30 cellular contexts compared by ENCODE assay signal in genomic region chr5:142613231-142613630, GRCh38.
DNase-seq lines count a peak whose midpoint lies in the region; FAIRE-seq and TF ChIP-seq lines count a peak whose summit lies in the region.
"Had no signal": no experiment of that assay in that cellular context is flagged by ENCODE, and none has a peak within 500 bp of the region (broad histone marks: within the 10 kb centered on the region; RNA-seq: fewer than 3 reads in every experiment).

No MANE protein-coding gene starts in this region.

- 0 out of 2 replicates have a peak overlapping the region, but pooled peaks have one; percentile 14 for H3K4me3 ChIP-seq in GM23248
- H3K4me3 ChIP-seq in SK-N-SH (ENCODE audit: low read depth in 2 of 2, low read length in 1 of 2): no peak overlapping the region
- H3K4me3 ChIP-seq in fibroblast of pulmonary artery (replicated peaks; ENCODE audit: low read depth, low read length): no peak overlapping the region
- H3K4me3 ChIP-seq in effector memory CD4-positive, alpha-beta T cell (ENCODE audit: insufficient read depth, low read depth, low read length, poor library complexity, severe bottlenecking): no peak overlapping the region
- H3K4me3 ChIP-seq: cardiac muscle cell, colonic mucosa, neural progenitor cell had no signal

- TF ChIP-seq EP300 in SK-N-SH (IDR thresholded peaks at IDR 0.05; ENCODE audit: borderline replicate concordance in 1 of 2, low read depth in 1 of 2, low read length in 1 of 2): no peak

- TF ChIP-seq CTCF in SK-N-SH (IDR thresholded peaks at IDR 0.05) (no peak), fibroblast of pulmonary artery (IDR thresholded peaks at IDR 0.05; ENCODE audit: low read length, missing control alignments) (no peak), GM13977 (IDR thresholded peaks at IDR 0.05; ENCODE audit: extremely low read depth, insufficient read depth, missing control alignments) (no peak), RWPE1 (conservative IDR thresholded peaks at IDR 0.05; ENCODE audit: low read depth) (no peak)

- 29 to 31% methylated on average over 8 of the region's 8 CpGs for WGBS in GM23248 (ENCODE audit: low coverage in 1 of 2, low lambda C conversion rate in 2 of 2, missing lambda C conversion rate in 2 of 2), 2 experiments
- 78% methylated on average over 7 of the region's 8 CpGs for WGBS in SK-N-SH (ENCODE audit: low lambda C conversion rate)

- H3K4me2 ChIP-seq in GM23248 (ENCODE audit: unreplicated experiment) (peak overlapping the region; percentile 38), SK-N-SH (no peak overlapping the region; the same call in 1 of the 2 replicates)
- H3K4me2 ChIP-seq: neural progenitor cell had no signal

- H3K4me1 ChIP-seq in GM23248 (ENCODE audit: insufficient read depth): peaks cover 43% of the 10 kb centered on the region
- peaks cover 2 to 29% of the 10 kb centered on the region in 2 experiments; a peak in 2 of 4 replicates for H3K4me1 ChIP-seq in SK-N-SH (ENCODE audit: control insufficient read depth in 1 of 2, insufficient read depth in 2 of 2, low read depth in 1 of 2, low read length in 1 of 2)
- H3K4me1 ChIP-seq in effector memory CD4-positive, alpha-beta T cell (ENCODE audit: control insufficient read depth, insufficient read depth, low read length, poor library complexity, severe bottlenecking): no peaks in the 10 kb centered on the region
- H3K4me1 ChIP-seq: Caco-2, colonic mucosa, neural progenitor cell had no signal

- H2AFZ ChIP-seq in GM23248 (no peak overlapping the region), SK-N-SH (ENCODE audit: low read depth) (no peak overlapping the region)
- H2AFZ ChIP-seq: neural progenitor cell had no signal

- H3K79me2 ChIP-seq in GM23248 (ENCODE audit: insufficient read depth) (no peaks in the 10 kb centered on the region), SK-N-SH (ENCODE audit: insufficient read depth) (no peaks in the 10 kb centered on the region; the same call in 1 of the 2 replicates)

- H3K9ac ChIP-seq in GM23248 (peak overlapping the region; percentile 30), SK-N-SH (no peak overlapping the region)
- H3K9ac ChIP-seq: neural progenitor cell had no signal

- CTCF ChIA-PET in SK-N-SH (lab: Yijun Ruan, JAX) (interaction anchor here (4.3 to 13.0 kb wide), 5 partner anchors 12 to 101 kb away, joined by 30 to 244 read pairs (median 55); no protein-coding TSS in a partner anchor), RWPE1 (lab: Yijun Ruan, JAX) (interaction anchor here (0.8 to 4.0 kb wide), 3 partner anchors 42 to 100 kb away, joined by 4 to 32 read pairs (median 20); no protein-coding TSS in a partner anchor)

- H4K20me1 ChIP-seq in GM23248 (ENCODE audit: insufficient read depth) (no peaks in the 10 kb centered on the region), SK-N-SH (ENCODE audit: insufficient read depth) (no peaks in the 10 kb centered on the region)

- DNase-seq in GM23248 (peak; percentile 90), SK-N-SH (no peak), fibroblast of pulmonary artery (ENCODE audit: low read depth) (peak; percentile 45), GM19239 (ENCODE audit: insufficient read length, low spot score) (no peak), GM13977 (ENCODE audit: low spot score) (no peak), RWPE1 (ENCODE audit: low spot score) (no peak)
- no peak for DNase-seq in effector memory CD4-positive, alpha-beta T cell
- DNase-seq: activated CD4-positive, alpha-beta T cell treated with anti-CD3 and anti-CD28 coated beads, Interleukin-2, amount 10 ng/mL, durations not matched to agents 24 days and 14 days; activated CD8-positive, alpha-beta memory T cell treated with anti-CD3 and anti-CD28 coated beads for 24 hours; Caco-2; colonic mucosa; DND-41; effector CD4-positive, alpha-beta T cell; head of caudate nucleus; Karpas-422; left ventricle myocardium superior; mesendoderm; NCI-H1436 treated with DMSO at 0.1 percent for 48 hours; NCI-H446 treated with DMSO at 0.1 percent for 48 hours; NCI-H774; small intestine; stimulated activated CD4-positive, alpha-beta T cell treated with anti-CD3 and anti-CD28 coated beads, Interleukin-2, amount 100 ng/mL, for 24 hours; T1000; WERI-Rb-1 had no signal

- no peaks in the 10 kb centered on the region for H3K36me3 ChIP-seq in GM23248 (ENCODE audit: low read depth)
- H3K36me3 ChIP-seq in SK-N-SH (replicated peaks in 1 of 2; ENCODE audit: control insufficient read depth in 1 of 2, insufficient read depth in 2 of 2, low read length in 1 of 2): no peaks in the 10 kb centered on the region
- H3K36me3 ChIP-seq in effector memory CD4-positive, alpha-beta T cell (ENCODE audit: control insufficient read depth, insufficient read depth, low read length): no peaks in the 10 kb centered on the region
- H3K36me3 ChIP-seq: cardiac muscle cell, colonic mucosa, neural progenitor cell, WERI-Rb-1 had no signal

- H3K27me3 ChIP-seq in GM23248 (replicated peaks; ENCODE audit: insufficient read depth) (no peaks in the 10 kb centered on the region), SK-N-SH (ENCODE audit: insufficient read depth) (no peaks in the 10 kb centered on the region)
- no peaks in the 10 kb centered on the region for H3K27me3 ChIP-seq in effector memory CD4-positive, alpha-beta T cell (replicated peaks; ENCODE audit: control insufficient read depth, insufficient read depth, low read length, poor library complexity, severe bottlenecking)
- H3K27me3 ChIP-seq: cardiac muscle cell, colonic mucosa, neural progenitor cell had no signal

- peaks cover 32% of the 10 kb centered on the region for H3F3A ChIP-seq in GM23248 (ENCODE audit: insufficient read depth)
- H3F3A ChIP-seq in SK-N-SH (replicated peaks; ENCODE audit: insufficient read depth): peaks cover 16% of the 10 kb centered on the region

- H3K9me3 ChIP-seq in GM23248 (ENCODE audit: low read depth) (no peaks in the 10 kb centered on the region), SK-N-SH (no peaks in the 10 kb centered on the region)
- H3K9me3 ChIP-seq in effector memory CD4-positive, alpha-beta T cell (ENCODE audit: control insufficient read depth, low read length): no peaks in the 10 kb centered on the region
- H3K9me3 ChIP-seq: Caco-2, colonic mucosa had no signal

- no peak for TF ChIP-seq RAD21 in SK-N-SH (IDR thresholded peaks at IDR 0.05; ENCODE audit: low read length)

- no peaks in the 10 kb centered on the region for H3K9me2 ChIP-seq in GM23248 (ENCODE audit: insufficient read depth)
- H3K9me2 ChIP-seq in SK-N-SH: no peaks in the 10 kb centered on the region

- FAIRE-seq in GM19239 (lab: Jason Lieb, UNC): no peak
- FAIRE-seq: H54, HepG2, keratinocyte, small intestine had no signal

- peak overlapping the region; percentile 67 for H3K27ac ChIP-seq in GM23248
- H3K27ac ChIP-seq in SK-N-SH (ENCODE audit: low read depth in 2 of 2, low read length in 1 of 2): no peak overlapping the region
- no peak overlapping the region for H3K27ac ChIP-seq in effector memory CD4-positive, alpha-beta T cell (ENCODE audit: insufficient read depth, low read length, poor library complexity, severe bottlenecking)
- H3K27ac ChIP-seq in RWPE1: no peak overlapping the region
- H3K27ac ChIP-seq: cardiac muscle cell, colonic mucosa, HL-60, neural progenitor cell, WERI-Rb-1 had no signal

- POLR2A ChIA-PET in SK-N-SH (lab: Yijun Ruan, JAX) (no interaction called here), RWPE1 (lab: Yijun Ruan, JAX; ENCODE audit: low non-redundant PET) (no interaction called here)

- in situ Hi-C loops in GM23248 (cut with MboI): loop anchor here (5.0 to 10.0 kb wide), 2 partner anchors 84 to 272 kb away; no protein-coding TSS in a partner anchor
- in situ Hi-C loops in GM13977 (cut with MboI; ENCODE audit: low pct_unique_long_range_greater_than_20kb, low sequenced_read_pairs, unreplicated experiment): no loop called here

TF ChIP-seq in SK-N-SH, 30 proteins besides CTCF, POLR2A, EP300 and RAD21:
- TF ChIP-seq RFX5 (IDR thresholded peaks at IDR 0.05; ENCODE audit: low read length) (no peak), JUND (IDR thresholded peaks at IDR 0.05) (no peak; the same call in 1 of the 2 replicates), MXI1 (IDR thresholded peaks at IDR 0.05; ENCODE audit: low read depth, low read length) (no peak), GATA2 (CRISPR knock-in tag; IDR thresholded peaks at IDR 0.05) (no peak), FOXM1 (IDR thresholded peaks at IDR 0.05; ENCODE audit: low read depth) (no peak), TCF12 (IDR thresholded peaks at IDR 0.05) (peak; percentile 8; the same call in 1 of the 2 replicates), EZH2phosphoT487 (IDR thresholded peaks at IDR 0.05; ENCODE audit: borderline replicate concordance, low read depth) (no peak), SMC3 (IDR thresholded peaks at IDR 0.05; ENCODE audit: low read depth, low read length) (no peak), NFIC (IDR thresholded peaks at IDR 0.05; ENCODE audit: borderline replicate concordance) (0 out of 2 replicates have a peak, but pooled peaks have one; percentile 37), FOSL2 (IDR thresholded peaks at IDR 0.05; ENCODE audit: borderline replicate concordance, low read depth) (0 out of 2 replicates have a peak, but pooled peaks have one; percentile 20), ELF1 (IDR thresholded peaks at IDR 0.05) (no peak), TAF1 (IDR thresholded peaks at IDR 0.05; ENCODE audit: borderline replicate concordance, low read depth, low read length) (no peak)

Comparison
In these comparisons a context has a peak if more than half of its experiments do, and no peak if none do; other contexts are left out.
1. DNase-seq: peak in GM23248 (single experiment) and fibroblast of pulmonary artery (single experiment); none in SK-N-SH (single experiment), GM19239 (single experiment), effector memory CD4-positive, alpha-beta T cell (0 of 3), GM13977 (single experiment) and RWPE1 (single experiment).